9 cellular contexts compared by ENCODE assay signal in genomic region chr15:64426845-64427465, GRCh38. TPM values are rescaled to one million over a fixed set of nuclear protein-coding genes. Genes with fewer than 3 reads are reported as not detected.
DNase-seq lines count a peak whose midpoint lies in the region; ATAC-seq, FAIRE-seq and TF ChIP-seq lines count a peak whose summit lies in the region.
"Had no signal": no experiment of that assay in that cellular context is flagged by ENCODE, and none has a peak within 500 bp of the region (broad histone marks: within the 10 kb centered on the region; RNA-seq: fewer than 3 reads in every experiment).

No MANE protein-coding gene starts in this region.

- no peak overlapping the region for H3K27ac ChIP-seq in A549
- no peak overlapping the region for H3K27ac ChIP-seq in RWPE2 (ENCODE audit: poor library complexity, severe bottlenecking)
- peak overlapping the region; percentile 29 to 49 for H3K27ac ChIP-seq in uterus

- peak; percentile 56 for FAIRE-seq in A549 (lab: Jason Lieb, UNC)

- H3K4me3 ChIP-seq in A549: no peak overlapping the region
- no peak overlapping the region for H3K4me3 ChIP-seq in RWPE2 (ENCODE audit: severe bottlenecking)
- no peak overlapping the region for H3K4me3 ChIP-seq in fibroblast of the aortic adventitia (ENCODE audit: low read depth, low read length)
- no peak overlapping the region for H3K4me3 ChIP-seq in uterus
- H3K4me3 ChIP-seq: HAP-1 had no signal

- TF ChIP-seq RAD21 in A549 (conservative IDR thresholded peaks at IDR 0.05 in 1 of 2, IDR thresholded peaks at IDR 0.05 in 1 of 2): peak; percentile 68 to 76

- intact Hi-C loops in uterus (cut with DNase I; ENCODE audit: low total_unique reads): loop anchor here (5.0 kb wide), 1 partner anchor 255 kb away; no protein-coding TSS in a partner anchor

- peaks cover 76% of the 10 kb centered on the region for H3K36me3 ChIP-seq in RWPE2 (ENCODE audit: low read depth)
- peaks cover 0 to 2% of the 10 kb centered on the region in 2 donors for H3K36me3 ChIP-seq in uterus

- 76% methylated on average over 7 of the region's 7 CpGs for WGBS in A549 (ENCODE audit: missing lambda C conversion rate)

- no peak overlapping the region for H3K4me2 ChIP-seq in A549

- peak in 1 of 2 experiments; percentile 69; a peak in 3 of 6 replicates for ATAC-seq in A549
- peak; percentile 49; the same call in 2 of the 3 replicates for ATAC-seq in RWPE2 (ENCODE audit: low read depth)
- no peak for ATAC-seq in HG03039 (IDR thresholded peaks at IDR 0.05; ENCODE audit: unreplicated experiment)
- ATAC-seq in HG02970 (IDR thresholded peaks at IDR 0.05; ENCODE audit: low FRiP score, unreplicated experiment): no peak

- POLR2A ChIA-PET in A549 (lab: Yijun Ruan, JAX): interaction anchor here (0.6 to 0.9 kb wide), 2 partner anchors 254 to 707 kb away, joined by 3 read pairs; no protein-coding TSS in a partner anchor

- H3K9me3 ChIP-seq in A549 (no peaks in the 10 kb centered on the region), RWPE2 (ENCODE audit: severe bottlenecking) (no peaks in the 10 kb centered on the region), uterus (no peaks in the 10 kb centered on the region)
- H3K9me3 ChIP-seq: HAP-1 had no signal

- no peak for TF ChIP-seq POLR2A in A549 (IDR thresholded peaks at IDR 0.05; ENCODE audit: low read length)
- TF ChIP-seq POLR2A in uterus (IDR thresholded peaks at IDR 0.05): no peak

- H3K4me1 ChIP-seq in A549: peaks cover 15% of the 10 kb centered on the region
- H3K4me1 ChIP-seq in RWPE2 (ENCODE audit: insufficient read depth, poor library complexity, severe bottlenecking): no peaks in the 10 kb centered on the region
- peaks cover 0 to 5% of the 10 kb centered on the region in 2 donors for H3K4me1 ChIP-seq in uterus

- TF ChIP-seq CTCF in A549 (IDR thresholded peaks at IDR 0.05): peak; percentile 64
- peak; percentile 76 for TF ChIP-seq CTCF in RWPE2 (IDR thresholded peaks at IDR 0.05; ENCODE audit: poor library complexity, severe bottlenecking)
- TF ChIP-seq CTCF in fibroblast of the aortic adventitia (IDR thresholded peaks at IDR 0.05; ENCODE audit: insufficient read depth, low read length): peak; percentile 19
- TF ChIP-seq CTCF in uterus (IDR thresholded peaks at IDR 0.05): peak; percentile 38 to 55 (median 46)

- peak in 1 of 2 experiments; percentile 26 for DNase-seq in A549 (ENCODE audit: low read depth in 1 of 2, low spot score in 1 of 2)
- peak; percentile 21 for DNase-seq in GM04504 (ENCODE audit: low read depth)
- DNase-seq in RWPE2 (ENCODE audit: low spot score): no peak
- peak; percentile 75 for DNase-seq in fibroblast of the aortic adventitia (ENCODE audit: low read depth)
- no peak for DNase-seq in uterus
- DNase-seq in GOT3 (lab: John Stamatoyannopoulos, UW): no peak

- TF ChIP-seq EP300 in A549 (IDR thresholded peaks at IDR 0.05): no peak

- CTCF ChIA-PET in A549 (lab: Yijun Ruan, JAX): interaction anchor here (0.6 to 6.1 kb wide), 26 partner anchors 9 to 392 kb away, joined by 3 to 90 read pairs (median 4); partner anchors contain the start of gene ZNF609

- H3K27me3 ChIP-seq in RWPE2 (ENCODE audit: insufficient read depth, poor library complexity, severe bottlenecking) (no peaks in the 10 kb centered on the region), uterus (no peaks in the 10 kb centered on the region)

TF ChIP-seq in A549, 52 proteins besides CTCF, POLR2A, EP300 and RAD21:
- TF ChIP-seq SMC3 (IDR thresholded peaks at IDR 0.05) (peak; percentile 78), ZFP36 (IDR thresholded peaks at IDR 0.05; ENCODE audit: borderline replicate concordance, partially characterized antibody) (no peak)
TF ChIP-seq in A549: peak in this region for 1.

RNA-seq across cellular contexts. Expression of gene ZNF609, which starts 33.4 kb away (rescaled TPM):
- polyA plus RNA-seq in A549 (2011; rRNA removed) (39.9 and 54.4 TPM in 2 replicates), A549 (2017; fragmentation: RNase III; extraction: RNeasy Plus Mini Kit Qiagen cat#74134 plus additional on column Dnase treatment) (18.3 to 19.6 TPM (median 18.5 TPM) in 3 replicates)
- 11.5 and 15.0 TPM in 2 replicates for polyA plus RNA-seq in A549 (2012; cell fraction: cytosol; rRNA removed)
- 12.3 and 16.6 TPM in 2 replicates for polyA plus RNA-seq in A549 (2012; cell fraction: nucleus; rRNA removed)
- 74.8 and 82.2 TPM in 2 replicates for polyA minus RNA-seq in A549 (2011; rRNA and poly(A)+ RNA removed)
- total RNA-seq in fibroblast of the aortic adventitia (ENCODE audit: low replicate concordance) (19.3 and 38.8 TPM in 2 replicates), uterus (10 to 100 TPM; 12.4 to 59.6 (median 26.1) TPM)

RNA-seq across cellular contexts. Expression of gene TRIP4, which starts 39.3 kb away (rescaled TPM):
- 30.0 and 34.9 TPM in 2 replicates for polyA plus RNA-seq in A549 (2011; rRNA removed)
- 10.8 and 11.0 TPM in 2 replicates for polyA plus RNA-seq in A549 (2012; cell fraction: cytosol; rRNA removed)
- 5.6 and 8.9 TPM in 2 replicates for polyA plus RNA-seq in A549 (2012; cell fraction: nucleus; rRNA removed)
- polyA plus RNA-seq in A549 (2017; fragmentation: RNase III; extraction: RNeasy Plus Mini Kit Qiagen cat#74134 plus additional on column Dnase treatment): 24.8 to 31.0 TPM (median 27.7 TPM) in 3 replicates
- 16.3 and 19.0 TPM in 2 replicates for polyA minus RNA-seq in A549 (2011; rRNA and poly(A)+ RNA removed)
- total RNA-seq in fibroblast of the aortic adventitia (ENCODE audit: low replicate concordance): 11.8 and 25.8 TPM in 2 replicates
- 10 to 100 TPM in 3 of 4 donors, 1 to 10 TPM in 1; 1.2 to 24.1 (median 20.3) TPM for total RNA-seq in uterus

RNA-seq across cellular contexts. Expression of gene PCLAF, which starts 45.7 kb away (rescaled TPM):
- polyA plus RNA-seq in A549 (2011; rRNA removed): 452 and 457 TPM in 2 replicates
- polyA plus RNA-seq in A549 (2012; cell fraction: cytosol; rRNA removed): 181 and 206 TPM in 2 replicates
- polyA plus RNA-seq in A549 (2012; cell fraction: nucleus; rRNA removed): 37.2 and 65.0 TPM in 2 replicates
- 204 to 221 TPM (median 218 TPM) in 3 replicates for polyA plus RNA-seq in A549 (2017; fragmentation: RNase III; extraction: RNeasy Plus Mini Kit Qiagen cat#74134 plus additional on column Dnase treatment)
- polyA minus RNA-seq in A549 (2011; rRNA and poly(A)+ RNA removed): 24.9 and 70.3 TPM in 2 replicates
- total RNA-seq in fibroblast of the aortic adventitia (ENCODE audit: low replicate concordance): 6.6 and 56.7 TPM in 2 replicates
- 10 to 100 TPM in 1 of 4 donors, not detected in 3; 22.7 TPM for total RNA-seq in uterus

Comparison
In these comparisons a context has a peak if more than half of its experiments do, and no peak if none do; other contexts are left out.
1. DNase-seq: peak in GM04504 (single experiment) and fibroblast of the aortic adventitia (single experiment); none in RWPE2 (single experiment), uterus (0 of 2) and GOT3 (single experiment).
2. H3K27ac ChIP-seq: peak in uterus (2 of 2); none in A549 (0 of 2) and RWPE2 (single experiment).
3. CTCF ChIP-seq: peak in every context shown above with its lines; median percentile 76 in RWPE2; 64 in A549; 46 in uterus; 19 in fibroblast of the aortic adventitia.